Comparison of ENCODE assay signal across 8 cellular contexts in the genomic region with DNA sequence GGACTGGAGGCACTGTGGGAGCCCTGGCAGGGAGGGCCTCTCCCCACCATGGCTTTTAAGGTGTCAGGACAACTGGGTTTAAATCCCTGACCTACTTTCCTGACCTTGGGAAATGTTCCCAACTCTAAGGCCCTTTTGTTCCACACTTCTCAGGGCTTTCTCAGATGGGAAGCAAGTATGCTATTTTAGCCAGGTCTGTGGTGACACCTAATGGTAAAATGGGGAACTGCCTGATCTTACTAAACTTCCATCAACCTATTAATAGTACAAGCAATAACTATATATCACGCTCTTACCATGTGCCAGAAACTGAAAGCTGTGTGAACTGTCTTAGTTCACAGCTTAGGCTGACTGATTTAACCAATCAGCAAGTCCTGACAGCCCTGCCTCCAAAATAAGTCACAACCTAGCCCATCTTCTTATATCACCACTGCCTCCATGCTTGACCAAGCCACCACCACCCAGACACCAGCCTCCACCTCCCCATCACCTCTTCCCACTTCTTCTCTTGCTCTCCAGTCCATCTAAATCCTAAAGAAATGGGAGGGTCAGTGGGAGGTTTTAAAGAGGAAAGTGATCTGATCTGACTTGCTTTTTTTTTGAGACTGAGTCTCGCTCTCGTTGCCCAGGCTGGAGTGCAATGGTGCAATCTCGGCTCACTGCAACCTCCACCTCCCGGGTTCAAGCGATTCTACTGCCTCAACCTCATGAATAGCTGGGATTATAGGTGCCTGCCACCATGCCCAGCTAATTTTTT. TPM values are rescaled to one million over a fixed set of nuclear protein-coding genes. Genes with fewer than 3 reads are reported as not detected.
DNase-seq lines count a peak whose midpoint lies in the region; ATAC-seq, FAIRE-seq and TF ChIP-seq lines count a peak whose summit lies in the region.

No MANE protein-coding gene starts in this region.

- POLR2A ChIA-PET in activated B cell treated with CpG ODN at 0.5 μM for 24 hours (lab: Charles Lee) = interaction anchor here (0.6 to 2.6 kb wide), 4 partner anchors 153 to 356 kb away, joined by 3 to 13 read pairs (median 6); partner anchors contain the start of genes MROH8 and RPN2

- TF ChIP-seq CTCF in activated B cell treated with CpG ODN at 0.5 μM for 24 hours (IDR thresholded peaks at IDR 0.05) (peak; percentile 38), tibial nerve (IDR thresholded peaks at IDR 0.05) (peak; percentile 83 to 94 (median 85))

- no peaks in the 10 kb centered on the region for H3K36me3 Mint-ChIP-seq in activated B cell treated with CpG ODN at 0.5 μM for 24 hours (ENCODE audit: low read depth)

- H3K27ac ChIP-seq in tibial nerve = peak overlapping the region in 1 of 4 donors; percentile 3

- peaks cover 0 to 6% (median 2%) of the 10 kb centered on the region in 4 donors for H3K4me1 ChIP-seq in tibial nerve

- peak overlapping the region; percentile 38 for H3K27ac Mint-ChIP-seq in activated B cell treated with CpG ODN at 0.5 μM for 24 hours

- DNase-seq in COR-L47 (lab: John Stamatoyannopoulos, UW) (peak; percentile 45), NCI-H460 (ENCODE audit: extremely low read depth, low read depth) (peak; percentile 68), activated B cell treated with CpG ODN at 0.5 μM for 24 hours (no peak), mesenteric fat pad (ENCODE audit: low spot score) (peak; percentile 35), tibial nerve (ENCODE audit: low spot score in 2 of 2) (peak in 1 of 2 donors; percentile 92)

- no peaks in the 10 kb centered on the region for H3K9me3 ChIP-seq in tibial nerve

- FAIRE-seq in endometrium (lab: Jason Lieb, UNC) = peak; percentile 61

- intact Hi-C loops in activated B cell treated with CpG ODN at 0.5 μM for 24 hours (cut with micrococcal nuclease) = loop anchor here (1.0 to 5.0 kb wide), 7 partner anchors 125 to 527 kb away; no protein-coding TSS in a partner anchor

- peaks cover 9% of the 10 kb centered on the region for H3K4me1 Mint-ChIP-seq in activated B cell treated with CpG ODN at 0.5 μM for 24 hours

- no peaks in the 10 kb centered on the region for H3K36me3 ChIP-seq in tibial nerve

- peak; percentile 86 for ATAC-seq in GM19351 (IDR thresholded peaks at IDR 0.05; ENCODE audit: unreplicated experiment)
- peak; percentile 52 for ATAC-seq in HG03521 (IDR thresholded peaks at IDR 0.05; ENCODE audit: unreplicated experiment)
- peak; percentile 99 for ATAC-seq in activated B cell treated with CpG ODN at 0.5 μM for 24 hours (ENCODE audit: low read depth)

- no peaks in the 10 kb centered on the region for H3K27me3 ChIP-seq in tibial nerve

- no peak overlapping the region for H3K4me3 Mint-ChIP-seq in activated B cell treated with CpG ODN at 0.5 μM for 24 hours

- CTCF ChIA-PET in activated B cell treated with CpG ODN at 0.5 μM for 24 hours (lab: Charles Lee) = interaction anchor here (0.6 to 7.6 kb wide), 25 partner anchors 9 to 456 kb away, joined by 3 to 79 read pairs (median 4); partner anchors contain the start of gene RPN2

- TF ChIP-seq POLR2A in tibial nerve (IDR thresholded peaks at IDR 0.05) = no peak

- H3K9me3 Mint-ChIP-seq in activated B cell treated with CpG ODN at 0.5 μM for 24 hours = no peaks in the 10 kb centered on the region

- 67 to 75% methylated on average over 6 of the region's 6 CpGs for WGBS in tibial nerve, 2 donors

- TF ChIP-seq EP300 in tibial nerve (IDR thresholded peaks at IDR 0.05) = peak in 1 of 2 donors; percentile 15

- peaks cover 10% of the 10 kb centered on the region for H3K27me3 Mint-ChIP-seq in activated B cell treated with CpG ODN at 0.5 μM for 24 hours

- H3K4me3 ChIP-seq in tibial nerve = no peak overlapping the region

RNA-seq across cellular contexts. Expression of gene BLCAP, which starts 6.9 kb away (rescaled TPM):
- 42.4 and 44.3 TPM in 2 replicates for total RNA-seq in NCI-H460 (2014; rRNA removed; shearing (Covaris generic))
- 44.7 and 48.8 TPM in 2 replicates for polyA plus RNA-seq in NCI-H460 (2014; cell fraction: nucleus; rRNA removed)
- total RNA-seq in activated B cell treated with CpG ODN at 0.5 μM for 24 hours (70.3 and 78.0 TPM in 2 replicates), mesenteric fat pad (148 TPM), tibial nerve (10 to 100 TPM; 39.8 to 51.3 (median 48.8) TPM)

RNA-seq across cellular contexts. Expression of gene NNAT, which starts 13.5 kb away (rescaled TPM):
- not detected in 2 replicates for total RNA-seq in NCI-H460 (2014; rRNA removed; shearing (Covaris generic))
- polyA plus RNA-seq in NCI-H460 (2014; cell fraction: nucleus; rRNA removed) = not detected in 2 replicates
- total RNA-seq in activated B cell treated with CpG ODN at 0.5 μM for 24 hours (0.40 TPM in 1 of 2 replicates, not detected in the other), mesenteric fat pad (27.3 TPM), tibial nerve (10 to 100 TPM in 1 of 4 donors, 1 to 10 TPM in 3; 2.7 to 12.3 (median 8.4) TPM)
